1 cellular context compared by ENCODE assay signal in the genomic region with DNA sequence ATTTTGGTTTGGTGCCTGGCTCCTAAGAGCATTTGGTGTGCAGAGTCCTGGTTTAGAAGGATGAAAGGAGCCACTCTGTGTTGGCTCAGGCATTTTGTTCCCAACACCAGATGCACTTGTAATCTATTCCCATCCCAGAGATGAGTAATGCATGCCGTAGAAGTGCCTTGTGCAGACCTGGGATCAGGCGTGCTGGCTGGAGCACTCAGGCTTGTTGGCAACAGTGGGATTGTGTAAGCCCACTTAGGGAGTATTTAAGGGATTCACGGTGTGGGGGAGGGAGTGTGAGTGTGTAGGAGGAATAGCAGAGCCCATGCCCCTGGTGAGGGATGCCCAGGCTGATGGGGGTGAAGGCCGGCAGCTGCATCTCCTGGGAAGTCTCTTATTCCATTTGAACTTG.
TF ChIP-seq lines count a peak whose summit lies in the region.

No MANE protein-coding gene starts in this region.

TF ChIP-seq in HEK293, 187 proteins besides CTCF, POLR2A, EP300 and RAD21:
- TF ChIP-seq BCL6B (tag by site-specific recombination; IDR thresholded peaks at IDR 0.05) (no peak), ZFHX2 (tag by site-specific recombination; conservative IDR thresholded peaks at IDR 0.05) (peak; percentile 43; the same call in 1 of the 2 replicates), ZNF549 (tag by site-specific recombination; IDR thresholded peaks at IDR 0.05) (no peak)
- TF ChIP-seq, protein P1, sequence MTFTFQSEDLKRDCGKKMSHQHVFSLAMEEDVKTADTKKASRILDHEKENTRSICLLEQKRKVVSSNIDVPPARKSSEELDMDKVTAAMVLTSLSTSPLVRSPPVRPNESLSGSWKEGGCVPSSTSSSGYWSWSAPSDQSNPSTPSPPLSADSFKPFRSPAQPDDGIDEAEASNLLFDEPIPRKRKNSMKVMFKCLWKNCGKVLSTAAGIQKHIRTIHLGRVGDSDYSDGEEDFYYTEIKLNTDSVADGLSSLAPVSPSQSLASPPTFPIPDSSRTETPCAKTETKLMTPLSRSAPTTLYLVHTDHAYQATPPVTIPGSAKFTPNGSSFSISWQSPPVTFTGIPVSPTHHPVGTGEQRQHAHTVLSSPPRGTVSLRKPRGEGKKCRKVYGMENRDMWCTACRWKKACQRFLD (tag by site-specific recombination; IDR thresholded peaks at IDR 0.05), result no peak
